Comparison of ENCODE assay signal across 8 cellular contexts in the genomic region with DNA sequence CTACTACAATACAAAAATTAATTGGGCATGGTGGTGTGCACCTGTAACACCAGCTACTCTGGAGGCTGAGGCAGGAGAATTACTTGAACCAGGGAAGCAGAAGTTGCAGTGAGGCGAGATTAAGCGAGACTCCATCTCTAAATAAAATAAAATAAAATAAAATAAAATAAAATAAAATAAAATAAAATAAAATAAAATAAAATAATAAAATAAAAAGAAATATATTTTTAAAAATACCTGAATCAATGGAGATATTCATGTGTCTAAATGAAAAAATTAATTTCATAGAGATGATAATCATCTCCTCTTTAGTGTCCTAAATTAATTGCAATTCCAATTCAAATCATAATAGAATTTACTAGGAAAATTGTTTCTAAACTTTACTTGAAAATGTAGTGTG.
"Had no signal": no experiment of that assay in that cellular context is flagged by ENCODE, and none has a peak within 500 bp of the region (broad histone marks: within the 10 kb centered on the region; RNA-seq: fewer than 3 reads in every experiment).

No MANE protein-coding gene starts in this region.

- H3K4me3 ChIP-seq: GM12878 had no signal

- FAIRE-seq: G401.6, GM12878, GM12891, GM12892, GM18507, GM19239 had no signal

- DNase-seq: GDM1, GF-D8 had no signal

- ATAC-seq: GM12878 had no signal
